8 cellular contexts compared by ENCODE assay signal in the genomic region with DNA sequence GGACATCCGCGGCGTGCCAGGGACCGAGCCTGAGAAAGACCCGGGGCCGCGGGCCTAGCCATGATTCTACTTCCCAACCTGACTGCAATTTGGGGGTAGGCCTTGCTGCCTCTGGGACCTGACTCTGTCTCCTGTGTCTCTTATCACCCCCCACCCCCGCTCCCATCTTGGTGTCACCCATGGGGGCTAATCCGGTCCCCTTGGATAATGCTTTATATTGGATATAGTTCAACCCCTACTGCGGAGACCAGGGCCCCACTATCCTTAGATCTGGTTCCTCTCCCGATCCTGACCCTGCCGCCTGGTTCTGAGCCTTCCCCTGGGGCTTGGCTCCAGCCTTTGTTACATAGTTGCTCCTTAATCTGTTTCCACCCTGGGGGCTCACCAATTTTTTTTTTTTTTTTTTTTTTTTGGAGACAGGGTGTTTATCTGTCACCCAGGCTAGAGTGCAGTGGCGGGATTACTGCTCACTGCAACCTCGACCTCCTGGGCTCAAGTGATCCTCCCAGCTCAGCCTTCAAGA. TPM values are rescaled to one million over a fixed set of nuclear protein-coding genes. Genes with fewer than 3 reads are reported as not detected.
DNase-seq lines count a peak whose midpoint lies in the region; ATAC-seq and TF ChIP-seq lines count a peak whose summit lies in the region.

No MANE protein-coding gene starts in this region.

- H3K27me3 ChIP-seq in ascending aorta (no peaks in the 10 kb centered on the region), right lobe of liver (no peaks in the 10 kb centered on the region), thymus (ENCODE audit: control insufficient read depth, insufficient read depth) (no peaks in the 10 kb centered on the region)

- peaks cover 16% of the 10 kb centered on the region for H3K36me3 Mint-ChIP-seq in activated CD4-positive, alpha-beta T cell treated with anti-CD3 and anti-CD28 coated beads, Interleukin-2, amount 10 ng/mL, durations not matched to agents 7 days and 5 days (ENCODE audit: low read depth)

- ATAC-seq in right lobe of liver: no peak

- WGBS in right lobe of liver (ENCODE audit: insufficient coverage, low coverage, low lambda C conversion rate, missing lambda C conversion rate): 57% methylated on average over 6 of the region's 14 CpGs
- WGBS in thymus: 63% methylated on average over 14 of the region's 14 CpGs

- H3K27ac ChIP-seq in ascending aorta (peak overlapping the region; percentile 73 to 88), right lobe of liver (peak overlapping the region in 1 of 3 donors; percentile 78), thymus (ENCODE audit: low read depth) (no peak overlapping the region)

- TF ChIP-seq POLR2A in right lobe of liver (IDR thresholded peaks at IDR 0.05): no peak

- H3K4me1 Mint-ChIP-seq in activated CD4-positive, alpha-beta T cell treated with anti-CD3 and anti-CD28 coated beads, Interleukin-2, amount 10 ng/mL, durations not matched to agents 7 days and 5 days: peaks cover 43% of the 10 kb centered on the region

- H3K4me1 ChIP-seq in ascending aorta: peaks cover 3 to 24% of the 10 kb centered on the region in 2 donors
- peaks cover 0 to 31% (median 10%) of the 10 kb centered on the region in 4 donors for H3K4me1 ChIP-seq in right lobe of liver
- peaks cover 18% of the 10 kb centered on the region for H3K4me1 ChIP-seq in thymus (ENCODE audit: control insufficient read depth, insufficient read depth, low read length)

- CTCF ChIA-PET in activated CD4-positive, alpha-beta T cell treated with anti-CD3 and anti-CD28 coated beads, Interleukin-2, amount 10 ng/mL, durations not matched to agents 7 days and 5 days (lab: Charles Lee): interaction anchor here (2.1 to 2.7 kb wide), 2 partner anchors 8 to 11 kb away, joined by 8 to 11 read pairs; no protein-coding TSS in a partner anchor

- peak overlapping the region; percentile 78 for H3K4me3 Mint-ChIP-seq in activated CD4-positive, alpha-beta T cell treated with anti-CD3 and anti-CD28 coated beads, Interleukin-2, amount 10 ng/mL, durations not matched to agents 7 days and 5 days

- H3K36me3 ChIP-seq in ascending aorta (peaks cover 3 to 16% of the 10 kb centered on the region in 2 donors), right lobe of liver (no peaks in the 10 kb centered on the region), thymus (ENCODE audit: control insufficient read depth, insufficient read depth) (peaks cover 3% of the 10 kb centered on the region)

- POLR2A ChIA-PET in activated CD4-positive, alpha-beta T cell treated with anti-CD3 and anti-CD28 coated beads, Interleukin-2, amount 10 ng/mL, durations not matched to agents 7 days and 5 days (lab: Charles Lee): no interaction called here

- H3K27me3 Mint-ChIP-seq in activated CD4-positive, alpha-beta T cell treated with anti-CD3 and anti-CD28 coated beads, Interleukin-2, amount 10 ng/mL, durations not matched to agents 7 days and 5 days: no peaks in the 10 kb centered on the region

- H3K27ac Mint-ChIP-seq in activated CD4-positive, alpha-beta T cell treated with anti-CD3 and anti-CD28 coated beads, Interleukin-2, amount 10 ng/mL, durations not matched to agents 7 days and 5 days: peak overlapping the region; percentile 82

- H3K9me3 ChIP-seq in ascending aorta: no peaks in the 10 kb centered on the region
- H3K9me3 ChIP-seq in right lobe of liver: no peaks in the 10 kb centered on the region
- H3K9me3 ChIP-seq in thymus (ENCODE audit: control insufficient read depth): no peaks in the 10 kb centered on the region

- TF ChIP-seq CTCF in ascending aorta (IDR thresholded peaks at IDR 0.05) (no peak), right lobe of liver (IDR thresholded peaks at IDR 0.05) (no peak)

- H3K4me3 ChIP-seq in ascending aorta (peak overlapping the region; percentile 58 to 84), right lobe of liver (peak overlapping the region; percentile 64 to 86 (median 84)), thymus (ENCODE audit: low read length) (peak overlapping the region; percentile 76)

- H3K9me3 Mint-ChIP-seq in activated CD4-positive, alpha-beta T cell treated with anti-CD3 and anti-CD28 coated beads, Interleukin-2, amount 10 ng/mL, durations not matched to agents 7 days and 5 days: no peaks in the 10 kb centered on the region

- no peak for DNase-seq in activated CD4-positive, alpha-beta T cell treated with anti-CD3 and anti-CD28 coated beads, Interleukin-2, amount 10 ng/mL, durations not matched to agents 7 days and 5 days
- DNase-seq in activated CD4-positive, alpha-beta T cell treated with anti-CD3 and anti-CD28 coated beads for 48 hours: no peak
- DNase-seq in ascending aorta (ENCODE audit: low spot score in 2 of 2): no peak
- no peak for DNase-seq in right lobe of liver
- DNase-seq in occipital lobe (lab: John Stamatoyannopoulos, UW): no peak
- DNase-seq in posterior vena cava (ENCODE audit: low spot score): no peak
- no peak for DNase-seq in activated CD4-positive, CD25-positive, alpha-beta regulatory T cell (lab: John Stamatoyannopoulos, UW)

- intact Hi-C loops in ascending aorta (cut with DNase I) (loop anchor here (2.0 to 5.0 kb wide), 4 partner anchors 71 to 333 kb away; a partner anchor contains a TSS), right lobe of liver (cut with DNase I) (no loop called here), posterior vena cava (cut with DNase I) (no loop called here)

RNA-seq across cellular contexts. Expression of a gene that starts 1.3 kb away (rescaled TPM):
- 10 to 100 TPM; 15.3 to 19.7 TPM for total RNA-seq in activated CD4-positive, alpha-beta T cell treated with anti-CD3 and anti-CD28 coated beads, Interleukin-2, amount 10 ng/mL, durations not matched to agents 7 days and 5 days
- total RNA-seq in ascending aorta (0.32 TPM), right lobe of liver (10 to 100 TPM in 1 of 6 experiments, 1 to 10 TPM in 5; 4.7 to 17.0 (median 6.1) TPM), occipital lobe (3.1 TPM), posterior vena cava (10 to 100 TPM in 1 of 2 donors, 1 to 10 TPM in 1; 8.7 to 11.2 TPM)
- 6.3 TPM for polyA plus RNA-seq in thymus

RNA-seq across cellular contexts. Expression of a gene that starts 1.9 kb away (rescaled TPM):
- total RNA-seq in activated CD4-positive, alpha-beta T cell treated with anti-CD3 and anti-CD28 coated beads, Interleukin-2, amount 10 ng/mL, durations not matched to agents 7 days and 5 days: 10 to 100 TPM; 55.1 to 64.2 TPM
- total RNA-seq in ascending aorta (18.3 TPM), right lobe of liver (10 to 100 TPM; 13.1 to 33.3 (median 23.7) TPM), occipital lobe (2.2 TPM), posterior vena cava (1 to 10 TPM; 6.5 to 7.7 TPM)
- 61.4 TPM for polyA plus RNA-seq in thymus

RNA-seq across cellular contexts. Expression of a gene that starts 19.1 kb away (rescaled TPM):
- under 1 TPM in 1 of 2 experiments, not detected in 1; 0.17 TPM for total RNA-seq in activated CD4-positive, alpha-beta T cell treated with anti-CD3 and anti-CD28 coated beads, Interleukin-2, amount 10 ng/mL, durations not matched to agents 7 days and 5 days
- total RNA-seq in ascending aorta (not detected), right lobe of liver (under 1 TPM in 1 of 6 experiments, not detected in 5; 0.06 TPM), occipital lobe (0.47 TPM), posterior vena cava (not detected)
- polyA plus RNA-seq in thymus: 0.59 TPM
